2 cellular contexts compared by ENCODE assay signal in the genomic region with DNA sequence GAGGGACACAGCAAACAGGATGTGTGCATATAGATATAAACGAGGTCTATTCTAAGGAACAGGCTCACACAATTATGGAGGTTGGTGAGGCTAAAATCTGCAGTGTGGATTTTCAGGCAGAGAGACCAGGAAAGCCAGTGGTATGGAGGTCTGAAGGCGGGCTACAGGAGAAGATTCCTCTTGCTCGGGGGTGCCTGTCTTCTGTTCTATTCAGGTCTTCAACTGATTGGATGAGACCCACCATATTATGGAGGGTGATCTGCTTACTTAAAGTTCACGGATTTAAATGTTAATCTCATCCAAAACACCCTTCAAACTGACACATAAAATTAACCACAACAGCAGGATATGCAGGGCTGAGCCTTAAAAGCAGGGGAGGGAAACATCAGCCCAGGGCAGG.
TF ChIP-seq lines count a peak whose summit lies in the region.

No MANE protein-coding gene starts in this region.

TF ChIP-seq in HEK293, 187 proteins besides CTCF, POLR2A, EP300 and RAD21:
- TF ChIP-seq ZNF707 (tag by site-specific recombination; IDR thresholded peaks at IDR 0.05) (no peak), SP3 (tag by site-specific recombination; IDR thresholded peaks at IDR 0.05) (no peak), KLF7 (tag by site-specific recombination; IDR thresholded peaks at IDR 0.05; ENCODE audit: borderline replicate concordance) (no peak), EGR2 (tag by site-specific recombination; IDR thresholded peaks at IDR 0.05; ENCODE audit: low read depth) (no peak), ZNF10 (tag by site-specific recombination; IDR thresholded peaks at IDR 0.05) (peak; percentile 83), ZNF624 (tag by site-specific recombination; IDR thresholded peaks at IDR 0.05) (no peak)
- TF ChIP-seq, protein P1, sequence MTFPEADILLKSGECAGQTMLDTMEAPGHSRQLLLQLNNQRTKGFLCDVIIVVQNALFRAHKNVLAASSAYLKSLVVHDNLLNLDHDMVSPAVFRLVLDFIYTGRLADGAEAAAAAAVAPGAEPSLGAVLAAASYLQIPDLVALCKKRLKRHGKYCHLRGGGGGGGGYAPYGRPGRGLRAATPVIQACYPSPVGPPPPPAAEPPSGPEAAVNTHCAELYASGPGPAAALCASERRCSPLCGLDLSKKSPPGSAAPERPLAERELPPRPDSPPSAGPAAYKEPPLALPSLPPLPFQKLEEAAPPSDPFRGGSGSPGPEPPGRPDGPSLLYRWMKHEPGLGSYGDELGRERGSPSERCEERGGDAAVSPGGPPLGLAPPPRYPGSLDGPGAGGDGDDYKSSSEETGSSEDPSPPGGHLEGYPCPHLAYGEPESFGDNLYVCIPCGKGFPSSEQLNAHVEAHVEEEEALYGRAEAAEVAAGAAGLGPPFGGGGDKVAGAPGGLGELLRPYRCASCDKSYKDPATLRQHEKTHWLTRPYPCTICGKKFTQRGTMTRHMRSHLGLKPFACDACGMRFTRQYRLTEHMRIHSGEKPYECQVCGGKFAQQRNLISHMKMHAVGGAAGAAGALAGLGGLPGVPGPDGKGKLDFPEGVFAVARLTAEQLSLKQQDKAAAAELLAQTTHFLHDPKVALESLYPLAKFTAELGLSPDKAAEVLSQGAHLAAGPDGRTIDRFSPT (tag by site-specific recombination; IDR thresholded peaks at IDR 0.05): no peak
- TF ChIP-seq, protein P2, sequence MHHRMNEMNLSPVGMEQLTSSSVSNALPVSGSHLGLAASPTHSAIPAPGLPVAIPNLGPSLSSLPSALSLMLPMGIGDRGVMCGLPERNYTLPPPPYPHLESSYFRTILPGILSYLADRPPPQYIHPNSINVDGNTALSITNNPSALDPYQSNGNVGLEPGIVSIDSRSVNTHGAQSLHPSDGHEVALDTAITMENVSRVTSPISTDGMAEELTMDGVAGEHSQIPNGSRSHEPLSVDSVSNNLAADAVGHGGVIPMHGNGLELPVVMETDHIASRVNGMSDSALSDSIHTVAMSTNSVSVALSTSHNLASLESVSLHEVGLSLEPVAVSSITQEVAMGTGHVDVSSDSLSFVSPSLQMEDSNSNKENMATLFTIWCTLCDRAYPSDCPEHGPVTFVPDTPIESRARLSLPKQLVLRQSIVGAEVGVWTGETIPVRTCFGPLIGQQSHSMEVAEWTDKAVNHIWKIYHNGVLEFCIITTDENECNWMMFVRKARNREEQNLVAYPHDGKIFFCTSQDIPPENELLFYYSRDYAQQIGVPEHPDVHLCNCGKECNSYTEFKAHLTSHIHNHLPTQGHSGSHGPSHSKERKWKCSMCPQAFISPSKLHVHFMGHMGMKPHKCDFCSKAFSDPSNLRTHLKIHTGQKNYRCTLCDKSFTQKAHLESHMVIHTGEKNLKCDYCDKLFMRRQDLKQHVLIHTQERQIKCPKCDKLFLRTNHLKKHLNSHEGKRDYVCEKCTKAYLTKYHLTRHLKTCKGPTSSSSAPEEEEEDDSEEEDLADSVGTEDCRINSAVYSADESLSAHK (tag by site-specific recombination; IDR thresholded peaks at IDR 0.05): no peak
- TF ChIP-seq, protein P3, sequence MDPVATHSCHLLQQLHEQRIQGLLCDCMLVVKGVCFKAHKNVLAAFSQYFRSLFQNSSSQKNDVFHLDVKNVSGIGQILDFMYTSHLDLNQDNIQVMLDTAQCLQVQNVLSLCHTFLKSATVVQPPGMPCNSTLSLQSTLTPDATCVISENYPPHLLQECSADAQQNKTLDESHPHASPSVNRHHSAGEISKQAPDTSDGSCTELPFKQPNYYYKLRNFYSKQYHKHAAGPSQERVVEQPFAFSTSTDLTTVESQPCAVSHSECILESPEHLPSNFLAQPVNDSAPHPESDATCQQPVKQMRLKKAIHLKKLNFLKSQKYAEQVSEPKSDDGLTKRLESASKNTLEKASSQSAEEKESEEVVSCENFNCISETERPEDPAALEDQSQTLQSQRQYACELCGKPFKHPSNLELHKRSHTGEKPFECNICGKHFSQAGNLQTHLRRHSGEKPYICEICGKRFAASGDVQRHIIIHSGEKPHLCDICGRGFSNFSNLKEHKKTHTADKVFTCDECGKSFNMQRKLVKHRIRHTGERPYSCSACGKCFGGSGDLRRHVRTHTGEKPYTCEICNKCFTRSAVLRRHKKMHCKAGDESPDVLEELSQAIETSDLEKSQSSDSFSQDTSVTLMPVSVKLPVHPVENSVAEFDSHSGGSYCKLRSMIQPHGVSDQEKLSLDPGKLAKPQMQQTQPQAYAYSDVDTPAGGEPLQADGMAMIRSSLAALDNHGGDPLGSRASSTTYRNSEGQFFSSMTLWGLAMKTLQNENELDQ (tag by site-specific recombination; IDR thresholded peaks at IDR 0.05; ENCODE audit: low read depth): no peak

TF ChIP-seq in H1, 55 proteins besides CTCF, POLR2A, EP300 and RAD21:
- TF ChIP-seq JUND (IDR thresholded peaks at IDR 0.05; ENCODE audit: low read length) (no peak), SUZ12 (IDR thresholded peaks at IDR 0.05; ENCODE audit: low read length) (no peak), SP1 (IDR thresholded peaks at IDR 0.05; ENCODE audit: low read depth, low read length) (no peak), HDAC6 (IDR thresholded peaks at IDR 0.05; ENCODE audit: low read depth, low read length) (no peak), SIX5 (IDR thresholded peaks at IDR 0.05; ENCODE audit: low read depth, low read length) (no peak), MAFK (IDR thresholded peaks at IDR 0.05; ENCODE audit: low read depth, low read length) (no peak), CHD2 (IDR thresholded peaks at IDR 0.05; ENCODE audit: low read length) (no peak), SRF (IDR thresholded peaks at IDR 0.05; ENCODE audit: low read depth, low read length) (no peak), RNF2 (IDR thresholded peaks at IDR 0.05; ENCODE audit: borderline replicate concordance, low read depth, low read length, missing control alignments, poor library complexity, severe bottlenecking) (no peak), TEAD4 (IDR thresholded peaks at IDR 0.05; ENCODE audit: low read depth, low read length) (no peak)
- TF ChIP-seq, protein P4, sequence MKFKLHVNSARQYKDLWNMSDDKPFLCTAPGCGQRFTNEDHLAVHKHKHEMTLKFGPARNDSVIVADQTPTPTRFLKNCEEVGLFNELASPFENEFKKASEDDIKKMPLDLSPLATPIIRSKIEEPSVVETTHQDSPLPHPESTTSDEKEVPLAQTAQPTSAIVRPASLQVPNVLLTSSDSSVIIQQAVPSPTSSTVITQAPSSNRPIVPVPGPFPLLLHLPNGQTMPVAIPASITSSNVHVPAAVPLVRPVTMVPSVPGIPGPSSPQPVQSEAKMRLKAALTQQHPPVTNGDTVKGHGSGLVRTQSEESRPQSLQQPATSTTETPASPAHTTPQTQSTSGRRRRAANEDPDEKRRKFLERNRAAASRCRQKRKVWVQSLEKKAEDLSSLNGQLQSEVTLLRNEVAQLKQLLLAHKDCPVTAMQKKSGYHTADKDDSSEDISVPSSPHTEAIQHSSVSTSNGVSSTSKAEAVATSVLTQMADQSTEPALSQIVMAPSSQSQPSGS (IDR thresholded peaks at IDR 0.05; ENCODE audit: low read length): no peak
- TF ChIP-seq, protein P5, sequence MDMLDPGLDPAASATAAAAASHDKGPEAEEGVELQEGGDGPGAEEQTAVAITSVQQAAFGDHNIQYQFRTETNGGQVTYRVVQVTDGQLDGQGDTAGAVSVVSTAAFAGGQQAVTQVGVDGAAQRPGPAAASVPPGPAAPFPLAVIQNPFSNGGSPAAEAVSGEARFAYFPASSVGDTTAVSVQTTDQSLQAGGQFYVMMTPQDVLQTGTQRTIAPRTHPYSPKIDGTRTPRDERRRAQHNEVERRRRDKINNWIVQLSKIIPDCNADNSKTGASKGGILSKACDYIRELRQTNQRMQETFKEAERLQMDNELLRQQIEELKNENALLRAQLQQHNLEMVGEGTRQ (IDR thresholded peaks at IDR 0.05; ENCODE audit: low read length): no peak
- TF ChIP-seq, protein P6, sequence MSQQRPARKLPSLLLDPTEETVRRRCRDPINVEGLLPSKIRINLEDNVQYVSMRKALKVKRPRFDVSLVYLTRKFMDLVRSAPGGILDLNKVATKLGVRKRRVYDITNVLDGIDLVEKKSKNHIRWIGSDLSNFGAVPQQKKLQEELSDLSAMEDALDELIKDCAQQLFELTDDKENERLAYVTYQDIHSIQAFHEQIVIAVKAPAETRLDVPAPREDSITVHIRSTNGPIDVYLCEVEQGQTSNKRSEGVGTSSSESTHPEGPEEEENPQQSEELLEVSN (IDR thresholded peaks at IDR 0.05): no peak
TF ChIP-seq in H1: peak in this region for 0.
